In the genomic region with DNA sequence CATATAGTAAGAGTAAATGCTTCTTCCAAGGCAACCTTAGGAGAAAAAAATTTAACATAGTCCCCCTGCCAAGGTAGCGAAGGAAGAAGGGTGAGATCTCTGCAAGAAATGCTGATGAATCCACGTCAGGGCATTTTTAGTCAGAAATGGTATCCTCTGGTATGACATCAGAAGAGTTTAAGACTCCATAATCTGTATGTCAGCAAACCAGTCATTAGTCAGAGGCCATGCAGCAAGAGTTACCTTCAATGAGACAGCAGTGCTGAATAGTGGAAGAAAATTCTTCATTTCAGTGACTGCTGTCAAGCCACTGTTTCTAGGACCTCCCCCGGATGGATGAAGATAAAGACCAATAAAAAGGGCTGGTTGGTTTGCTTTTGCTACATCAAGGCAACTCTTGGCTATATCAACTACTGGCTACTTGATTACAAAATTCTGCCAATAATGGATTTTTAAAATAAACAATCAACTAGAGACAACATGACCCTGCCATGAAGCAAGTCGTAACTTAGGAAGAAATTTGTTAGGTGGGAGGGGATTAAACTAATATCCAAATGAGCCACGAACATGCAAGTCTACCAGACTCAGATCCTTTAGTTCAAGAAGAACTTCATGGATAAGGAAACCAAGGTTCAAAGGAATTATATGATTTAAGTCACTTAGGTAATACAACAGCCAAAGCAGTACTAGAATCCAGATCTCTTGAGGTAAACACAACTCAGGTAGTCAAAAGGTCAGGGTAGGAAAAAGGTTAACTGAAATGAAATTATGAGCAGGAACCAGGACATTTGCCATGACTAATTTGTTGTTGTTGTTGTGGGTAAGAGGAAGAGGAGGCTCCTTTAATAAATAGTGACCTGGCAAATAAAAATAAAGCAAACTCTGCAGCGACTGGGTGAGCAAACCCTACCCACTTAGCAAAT, we compare ENCODE assay signal across 1 cellular context.
TF ChIP-seq lines count a peak whose summit lies in the region.

No MANE protein-coding gene starts in this region.

TF ChIP-seq in WTC11, 78 proteins besides CTCF, POLR2A, EP300 and RAD21:
- TF ChIP-seq, protein P1, sequence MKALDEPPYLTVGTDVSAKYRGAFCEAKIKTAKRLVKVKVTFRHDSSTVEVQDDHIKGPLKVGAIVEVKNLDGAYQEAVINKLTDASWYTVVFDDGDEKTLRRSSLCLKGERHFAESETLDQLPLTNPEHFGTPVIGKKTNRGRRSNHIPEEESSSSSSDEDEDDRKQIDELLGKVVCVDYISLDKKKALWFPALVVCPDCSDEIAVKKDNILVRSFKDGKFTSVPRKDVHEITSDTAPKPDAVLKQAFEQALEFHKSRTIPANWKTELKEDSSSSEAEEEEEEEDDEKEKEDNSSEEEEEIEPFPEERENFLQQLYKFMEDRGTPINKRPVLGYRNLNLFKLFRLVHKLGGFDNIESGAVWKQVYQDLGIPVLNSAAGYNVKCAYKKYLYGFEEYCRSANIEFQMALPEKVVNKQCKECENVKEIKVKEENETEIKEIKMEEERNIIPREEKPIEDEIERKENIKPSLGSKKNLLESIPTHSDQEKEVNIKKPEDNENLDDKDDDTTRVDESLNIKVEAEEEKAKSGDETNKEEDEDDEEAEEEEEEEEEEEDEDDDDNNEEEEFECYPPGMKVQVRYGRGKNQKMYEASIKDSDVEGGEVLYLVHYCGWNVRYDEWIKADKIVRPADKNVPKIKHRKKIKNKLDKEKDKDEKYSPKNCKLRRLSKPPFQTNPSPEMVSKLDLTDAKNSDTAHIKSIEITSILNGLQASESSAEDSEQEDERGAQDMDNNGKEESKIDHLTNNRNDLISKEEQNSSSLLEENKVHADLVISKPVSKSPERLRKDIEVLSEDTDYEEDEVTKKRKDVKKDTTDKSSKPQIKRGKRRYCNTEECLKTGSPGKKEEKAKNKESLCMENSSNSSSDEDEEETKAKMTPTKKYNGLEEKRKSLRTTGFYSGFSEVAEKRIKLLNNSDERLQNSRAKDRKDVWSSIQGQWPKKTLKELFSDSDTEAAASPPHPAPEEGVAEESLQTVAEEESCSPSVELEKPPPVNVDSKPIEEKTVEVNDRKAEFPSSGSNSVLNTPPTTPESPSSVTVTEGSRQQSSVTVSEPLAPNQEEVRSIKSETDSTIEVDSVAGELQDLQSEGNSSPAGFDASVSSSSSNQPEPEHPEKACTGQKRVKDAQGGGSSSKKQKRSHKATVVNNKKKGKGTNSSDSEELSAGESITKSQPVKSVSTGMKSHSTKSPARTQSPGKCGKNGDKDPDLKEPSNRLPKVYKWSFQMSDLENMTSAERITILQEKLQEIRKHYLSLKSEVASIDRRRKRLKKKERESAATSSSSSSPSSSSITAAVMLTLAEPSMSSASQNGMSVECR (CRISPR knock-in tag; IDR thresholded peaks at IDR 0.05; ENCODE audit: borderline replicate concordance), result no peak
